22 cellular contexts compared by ENCODE assay signal in genomic region chr3:194549853-194550252, GRCh38.
"Had no signal": no experiment of that assay in that cellular context is flagged by ENCODE, and none has a peak within 500 bp of the region (broad histone marks: within the 10 kb centered on the region; RNA-seq: fewer than 3 reads in every experiment).

No MANE protein-coding gene starts in this region.

- H3K9ac ChIP-seq: KMS-11 had no signal

- H3K27ac ChIP-seq: body of pancreas, KMS-11, SJSA1 had no signal

- H3K36me3 ChIP-seq: SJSA1 had no signal

- H3K4me3 ChIP-seq: body of pancreas, SJSA1 had no signal

- H3K4me1 ChIP-seq: body of pancreas had no signal

- ATAC-seq: activated CD8-positive, alpha-beta T cell treated with anti-CD3 and anti-CD28 coated beads, Interleukin-2, amount 10 ng/mL, durations not matched to agents 7 days and 5 days; body of pancreas; T-helper 17 cell; WTC11 had no signal

- H3K4me2 ChIP-seq: KMS-11 had no signal

- DNase-seq: activated CD4-positive, alpha-beta T cell treated with anti-CD3 and anti-CD28 coated beads for 48 hours; activated CD4-positive, alpha-beta T cell treated with anti-CD3 and anti-CD28 coated beads, Interleukin-2, amount 50 U/mL, for 4 hours; activated CD4-positive, CD25-positive, alpha-beta regulatory T cell treated with anti-CD3 and anti-CD28 coated beads, Interleukin-2, amount 50 U/mL, for 72 hours; activated CD8-positive, alpha-beta memory T cell treated with anti-CD3 and anti-CD28 coated beads, Interleukin-2, amount 50 U/mL, for 48 hours; activated CD8-positive, alpha-beta T cell treated with anti-CD3 and anti-CD28 coated beads, Interleukin-2, amount 10 ng/mL, durations not matched to agents 7 days and 5 days; activated effector memory CD4-positive, alpha-beta T cell treated with Interleukin-2 at 50 U/mL for 16 hours; activated naive CD4-positive, alpha-beta T cell; activated T-cell treated with anti-CD3 and anti-CD28 coated beads, Interleukin-2, amount 50 U/mL, for 1 hour; body of pancreas; NCI-H1092 treated with DMSO at 0.1 percent for 48 hours; NCI-H1417 treated with DMSO at 0.1 percent for 48 hours; NCI-H1694; NCI-H2029 treated with DMSO at 0.1 percent for 48 hours; NCI-H345; NCI-H510A; NCI-H526 treated with DMSO at 0.1 percent for 48 hours; NCI-H82; T-helper 17 cell; T-helper 9 cell had no signal

- H3K9me3 ChIP-seq: body of pancreas, SJSA1 had no signal

- H3K27me3 ChIP-seq: body of pancreas, SJSA1 had no signal
